In the genomic region with DNA sequence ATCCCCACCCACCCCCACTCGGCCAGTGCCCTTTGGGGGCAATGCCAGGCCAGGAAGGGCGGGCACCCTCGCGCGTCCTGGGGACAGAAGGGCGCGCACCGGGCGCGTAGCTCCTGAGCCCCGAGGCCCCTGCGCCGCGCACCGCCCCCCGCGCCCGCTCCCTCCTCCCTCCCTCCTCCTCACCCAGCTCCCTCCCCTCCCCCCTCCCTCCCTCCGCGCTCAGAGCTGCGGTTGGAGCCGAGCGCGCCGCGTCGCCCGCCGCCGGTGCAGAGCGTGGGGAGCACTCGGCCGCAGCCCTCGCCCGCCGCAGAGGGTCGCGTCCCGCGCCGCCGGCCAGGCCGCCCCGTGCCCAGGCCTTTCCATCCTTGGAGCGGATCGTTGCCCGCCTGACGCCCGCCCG, we compare ENCODE assay signal across 21 cellular contexts. TPM values are rescaled to one million over a fixed set of nuclear protein-coding genes. Genes with fewer than 3 reads are reported as not detected.
DNase-seq lines count a peak whose midpoint lies in the region; ATAC-seq, FAIRE-seq and TF ChIP-seq lines count a peak whose summit lies in the region.
"Had no signal": no experiment of that assay in that cellular context is flagged by ENCODE, and none has a peak within 500 bp of the region (broad histone marks: within the 10 kb centered on the region; RNA-seq: fewer than 3 reads in every experiment).

A gene (plus strand): TSS at position 222 of the 400 bp plus-strand sequence. CDS start 18,606 bp downstream, outside the sequence.

- peak within 1 kb of the TSS; percentile 50; the same call in 1 of the 2 replicates for H3K4me3 ChIP-seq in GM23338
- H3K4me3 ChIP-seq: gastrocnemius medialis, GM23248, thoracic aorta had no signal

- H3K4me1 Mint-ChIP-seq in GM23338 (peaks cover 3% of the 10 kb centered on the region; the same call in 2 of the 3 replicates), brain (peaks cover 12% of the 10 kb centered on the region), mesothelial cell of epicardium (peaks cover 3% of the 10 kb centered on the region)

- peaks cover 34% of the 10 kb centered on the region for H3K27me3 Mint-ChIP-seq in GM23338 (ENCODE audit: insufficient read depth, low read depth, poor library complexity)
- H3K27me3 Mint-ChIP-seq in brain: peaks cover 13% of the 10 kb centered on the region
- H3K27me3 Mint-ChIP-seq in mesothelial cell of epicardium (ENCODE audit: low read depth): peaks cover 68% of the 10 kb centered on the region

- H3K27ac Mint-ChIP-seq in GM23338 (no peak within 1 kb of the TSS), brain (peak within 1 kb of the TSS in 2 of 5 experiments; percentile 77 to 81), mesothelial cell of epicardium (no peak within 1 kb of the TSS)
- H3K27ac Mint-ChIP-seq: CD4-positive, alpha-beta memory T cell had no signal

- no peaks in the 10 kb centered on the region for H3K4me1 ChIP-seq in GM23338 (ENCODE audit: insufficient read depth)
- H3K4me1 ChIP-seq: gastrocnemius medialis had no signal

- no peaks in the 10 kb centered on the region for H3K9me2 ChIP-seq in GM23338 (ENCODE audit: insufficient read depth)

- ATAC-seq in GM23338: peak; percentile 14; the same call in 1 of the 3 replicates
- ATAC-seq in activated CD4-positive, CD25-positive, alpha-beta regulatory T cell treated with anti-CD3 and anti-CD28 coated beads, Interleukin-2, amount 50 U/mL, for 24 hours: no peak
- ATAC-seq: gastrocnemius medialis had no signal

- no peak within 1 kb of the TSS for H3K27ac ChIP-seq in GM23338 (ENCODE audit: low read depth)
- H3K27ac ChIP-seq: gastrocnemius medialis, GM23248, thoracic aorta had no signal

- no peaks in the 10 kb centered on the region; the same call in 2 of the 3 replicates for H3K36me3 Mint-ChIP-seq in GM23338 (ENCODE audit: low read depth)
- no peaks in the 10 kb centered on the region for H3K36me3 Mint-ChIP-seq in brain
- peaks cover 2% of the 10 kb centered on the region for H3K36me3 Mint-ChIP-seq in mesothelial cell of epicardium
- H3K36me3 Mint-ChIP-seq: CD4-positive, alpha-beta memory T cell had no signal

- H2AFZ ChIP-seq in GM23338: no peak within 1 kb of the TSS; the same call in 1 of the 2 replicates
- H2AFZ ChIP-seq: GM23248 had no signal

- no peaks in the 10 kb centered on the region for H3K36me3 ChIP-seq in GM23338 (ENCODE audit: insufficient read depth)
- H3K36me3 ChIP-seq: gastrocnemius medialis, thoracic aorta had no signal

- H4K20me1 ChIP-seq in GM23338 (replicated peaks; ENCODE audit: insufficient read depth): no peaks in the 10 kb centered on the region

- peaks cover 30% of the 10 kb centered on the region for H3K27me3 ChIP-seq in GM23338 (ENCODE audit: insufficient read depth)

- no peaks in the 10 kb centered on the region for H3K9me3 Mint-ChIP-seq in GM23338
- peaks cover 0 to 17% (median 3%) of the 10 kb centered on the region in 5 experiments for H3K9me3 Mint-ChIP-seq in brain
- no peaks in the 10 kb centered on the region for H3K9me3 Mint-ChIP-seq in mesothelial cell of epicardium
- H3K9me3 Mint-ChIP-seq: CD4-positive, alpha-beta memory T cell had no signal

- H3K4me3 Mint-ChIP-seq in GM23338 (peak within 1 kb of the TSS; percentile 75), brain (peak within 1 kb of the TSS; percentile 76 to 84 (median 81)), mesothelial cell of epicardium (peak within 1 kb of the TSS; percentile 61)

- no peaks in the 10 kb centered on the region for H3F3A ChIP-seq in GM23338 (replicated peaks; ENCODE audit: low read depth)

- no peak for TF ChIP-seq CTCF in GM23338 (conservative IDR thresholded peaks at IDR 0.05; ENCODE audit: low read depth in 2 of 2)
- TF ChIP-seq CTCF in brain (conservative IDR thresholded peaks at IDR 0.05): no peak
- no peak for TF ChIP-seq CTCF in mesothelial cell of epicardium (IDR thresholded peaks at IDR 0.05; ENCODE audit: unreplicated experiment)

- H3K79me2 ChIP-seq in GM23338 (replicated peaks; ENCODE audit: insufficient read depth): no peaks in the 10 kb centered on the region

- no peak for FAIRE-seq in HTR-8/SVneo (lab: Jason Lieb, UNC)
- FAIRE-seq: islet of Langerhans had no signal

- DNase-seq in NCI-H146 (lab: John Stamatoyannopoulos, UW) (peak; percentile 20), NCI-H146 treated with DMSO at 0.1 percent for 48 hours (lab: John Stamatoyannopoulos, UW; ENCODE audit: unreplicated experiment) (no peak), GM23338 (ENCODE audit: low spot score) (peak; percentile 41), mesothelial cell of epicardium (ENCODE audit: low spot score in 2 of 2, unreplicated experiment in 2 of 2) (no peak), pons (ENCODE audit: low spot score) (no peak), HTR-8/SVneo (ENCODE audit: insufficient read length, low spot score) (no peak)
- DNase-seq: activated CD4-positive, alpha-beta T cell treated with anti-CD3 and anti-CD28 coated beads, Interleukin-2, amount 50 U/mL, for 4 hours; amniotic stem cell; CD4-positive, alpha-beta memory T cell; EL; gastrocnemius medialis; GM23248; stimulated activated CD4-positive, alpha-beta T cell treated with anti-CD3 and anti-CD28 coated beads, Interleukin-4, amount 100 ng/mL, for 1 hour; stimulated activated CD8-positive, alpha-beta memory T cell treated with anti-CD3 and anti-CD28 coated beads, Interleukin-4, amount 100 ng/mL, for 48 hours had no signal

- H3K4me2 ChIP-seq in GM23338: peak within 1 kb of the TSS; percentile 71

TF ChIP-seq in GM23338, 12 proteins besides CTCF, POLR2A, EP300 and RAD21 (continues in another document):
- TF ChIP-seq EZH2phosphoT487 (IDR thresholded peaks at IDR 0.05; ENCODE audit: unreplicated experiment): no peak
- TF ChIP-seq NANOG (IDR thresholded peaks at IDR 0.05; ENCODE audit: borderline replicate concordance): no peak
- no peak for TF ChIP-seq EZH2 (IDR thresholded peaks at IDR 0.05; ENCODE audit: low read depth, unreplicated experiment)
- TF ChIP-seq ZNF331 (CRISPR knock-in tag; IDR thresholded peaks at IDR 0.05; ENCODE audit: low read depth): no peak
- TF ChIP-seq, protein P1, sequence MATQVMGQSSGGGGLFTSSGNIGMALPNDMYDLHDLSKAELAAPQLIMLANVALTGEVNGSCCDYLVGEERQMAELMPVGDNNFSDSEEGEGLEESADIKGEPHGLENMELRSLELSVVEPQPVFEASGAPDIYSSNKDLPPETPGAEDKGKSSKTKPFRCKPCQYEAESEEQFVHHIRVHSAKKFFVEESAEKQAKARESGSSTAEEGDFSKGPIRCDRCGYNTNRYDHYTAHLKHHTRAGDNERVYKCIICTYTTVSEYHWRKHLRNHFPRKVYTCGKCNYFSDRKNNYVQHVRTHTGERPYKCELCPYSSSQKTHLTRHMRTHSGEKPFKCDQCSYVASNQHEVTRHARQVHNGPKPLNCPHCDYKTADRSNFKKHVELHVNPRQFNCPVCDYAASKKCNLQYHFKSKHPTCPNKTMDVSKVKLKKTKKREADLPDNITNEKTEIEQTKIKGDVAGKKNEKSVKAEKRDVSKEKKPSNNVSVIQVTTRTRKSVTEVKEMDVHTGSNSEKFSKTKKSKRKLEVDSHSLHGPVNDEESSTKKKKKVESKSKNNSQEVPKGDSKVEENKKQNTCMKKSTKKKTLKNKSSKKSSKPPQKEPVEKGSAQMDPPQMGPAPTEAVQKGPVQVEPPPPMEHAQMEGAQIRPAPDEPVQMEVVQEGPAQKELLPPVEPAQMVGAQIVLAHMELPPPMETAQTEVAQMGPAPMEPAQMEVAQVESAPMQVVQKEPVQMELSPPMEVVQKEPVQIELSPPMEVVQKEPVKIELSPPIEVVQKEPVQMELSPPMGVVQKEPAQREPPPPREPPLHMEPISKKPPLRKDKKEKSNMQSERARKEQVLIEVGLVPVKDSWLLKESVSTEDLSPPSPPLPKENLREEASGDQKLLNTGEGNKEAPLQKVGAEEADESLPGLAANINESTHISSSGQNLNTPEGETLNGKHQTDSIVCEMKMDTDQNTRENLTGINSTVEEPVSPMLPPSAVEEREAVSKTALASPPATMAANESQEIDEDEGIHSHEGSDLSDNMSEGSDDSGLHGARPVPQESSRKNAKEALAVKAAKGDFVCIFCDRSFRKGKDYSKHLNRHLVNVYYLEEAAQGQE (IDR thresholded peaks at IDR 0.05; ENCODE audit: unreplicated experiment): no peak
- TF ChIP-seq STAT1 (IDR thresholded peaks at IDR 0.05; ENCODE audit: unreplicated experiment): no peak
- TF ChIP-seq, protein P2, sequence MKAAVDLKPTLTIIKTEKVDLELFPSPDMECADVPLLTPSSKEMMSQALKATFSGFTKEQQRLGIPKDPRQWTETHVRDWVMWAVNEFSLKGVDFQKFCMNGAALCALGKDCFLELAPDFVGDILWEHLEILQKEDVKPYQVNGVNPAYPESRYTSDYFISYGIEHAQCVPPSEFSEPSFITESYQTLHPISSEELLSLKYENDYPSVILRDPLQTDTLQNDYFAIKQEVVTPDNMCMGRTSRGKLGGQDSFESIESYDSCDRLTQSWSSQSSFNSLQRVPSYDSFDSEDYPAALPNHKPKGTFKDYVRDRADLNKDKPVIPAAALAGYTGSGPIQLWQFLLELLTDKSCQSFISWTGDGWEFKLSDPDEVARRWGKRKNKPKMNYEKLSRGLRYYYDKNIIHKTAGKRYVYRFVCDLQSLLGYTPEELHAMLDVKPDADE (IDR thresholded peaks at IDR 0.05): no peak
- TF ChIP-seq ZNF114 (CRISPR knock-in tag; IDR thresholded peaks at IDR 0.05): no peak
- TF ChIP-seq POLR2AphosphoS5 (IDR thresholded peaks at IDR 0.05; ENCODE audit: low read depth): no peak
- TF ChIP-seq JUNB (IDR thresholded peaks at IDR 0.05; ENCODE audit: unreplicated experiment): no peak
- TF ChIP-seq CREB1 (CRISPR knock-in tag; IDR thresholded peaks at IDR 0.05; ENCODE audit: low read depth): no peak

RNA-seq across cellular contexts. Expression of the gene that starts here (rescaled TPM):
- 0.17 and 0.54 TPM in 2 replicates for total RNA-seq in GM23338 (2014; rRNA removed; shearing (Covaris generic))
- polyA plus RNA-seq in GM23338 (2016; fragmentation: Nextera tagmentation; extraction: Ambion mirVana) (0.09 TPM in 1 of 2 replicates, not detected in the other), brain (ENCODE audit: insufficient read depth, low read depth, low replicate concordance) (7.2 TPM)
- 0.82 to 0.99 TPM (median 0.83 TPM) in 3 replicates for total RNA-seq in mesothelial cell of epicardium
- total RNA-seq: CD4-positive, alpha-beta memory T cell; gastrocnemius medialis; GM23248; HT1080; OCI-LY7; osteoblast had no signal
- polyA plus RNA-seq: GM23248 had no signal

Comparison
In these comparisons a context has a peak if more than half of its experiments do, and no peak if none do; other contexts are left out.
1. Peak in DNase-seq, ATAC-seq, H3K4me3 ChIP-seq and H3K4me2 ChIP-seq in GM23338; RNA of the gene not detected or under 1 TPM.